Comparison of ENCODE assay signal across 22 cellular contexts in the genomic region with DNA sequence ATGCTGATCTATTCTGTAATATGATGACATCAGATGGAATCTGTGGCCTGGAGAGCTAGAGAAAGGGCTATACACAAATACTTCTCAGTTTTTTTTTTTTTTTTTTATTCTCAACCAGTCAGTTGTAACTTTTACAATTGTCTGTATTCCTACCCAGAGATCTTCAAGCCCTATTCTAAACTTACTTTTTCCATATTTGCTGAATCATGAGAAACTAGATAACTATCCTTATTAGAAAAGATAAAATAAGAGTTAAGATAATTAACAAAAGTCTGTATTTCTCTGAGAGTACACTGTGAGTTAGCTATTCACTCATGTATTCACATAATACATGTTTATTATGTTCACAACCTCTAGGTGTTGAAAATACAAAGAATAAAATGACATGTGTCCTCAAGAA.
"Had no signal": no experiment of that assay in that cellular context is flagged by ENCODE, and none has a peak within 500 bp of the region (broad histone marks: within the 10 kb centered on the region; RNA-seq: fewer than 3 reads in every experiment).

No MANE protein-coding gene starts in this region.

- H2AFZ ChIP-seq: parathyroid adenoma had no signal

- ATAC-seq: activated CD4-positive, CD25-positive, alpha-beta regulatory T cell treated with anti-CD3 and anti-CD28 coated beads, Interleukin-2, amount 50 U/mL, for 24 hours; activated naive CD8-positive, alpha-beta T cell treated with anti-CD3 and anti-CD28 coated beads, Interleukin-2, amount 50 U/mL, for 24 hours; activated T-cell treated with anti-CD3 and anti-CD28 coated beads, Interleukin-2, amount 50 U/mL, for 72 hours; gastrocnemius medialis; left cardiac atrium; right cardiac atrium; stimulated activated naive CD8-positive, alpha-beta T cell treated with anti-CD3 and anti-CD28 coated beads, Interleukin-15, Interleukin-2, amounts not matched to agents 100 U/mL and 50 U/mL, for 24 hours had no signal

- H3K4me3 ChIP-seq: gastrocnemius medialis, upper lobe of left lung had no signal

- H3K36me3 ChIP-seq: gastrocnemius medialis, upper lobe of left lung had no signal

- H3K9ac ChIP-seq: parathyroid adenoma had no signal

- H3K27me3 ChIP-seq: gastrocnemius medialis, upper lobe of left lung had no signal

- H3K79me2 ChIP-seq: parathyroid adenoma had no signal

- H3K27ac ChIP-seq: gastrocnemius medialis, parathyroid adenoma, upper lobe of left lung had no signal

- H3K9me3 ChIP-seq: gastrocnemius medialis, upper lobe of left lung had no signal

- H3K4me1 ChIP-seq: gastrocnemius medialis, parathyroid adenoma, upper lobe of left lung had no signal

- DNase-seq: activated CD4-positive, alpha-beta memory T cell treated with anti-CD3 and anti-CD28 coated beads, Interleukin-2, amount 10 ng/mL, durations not matched to agents 7 days and 5 days; activated CD4-positive, alpha-beta T cell treated with anti-CD3 and anti-CD28 coated beads, Interleukin-2, amount 10 ng/mL, durations not matched to agents 24 days and 14 days; activated effector memory CD4-positive, alpha-beta T cell treated with Interleukin-2 at 50 U/mL for 16 hours; activated naive CD4-positive, alpha-beta T cell treated with anti-CD3 and anti-CD28 coated beads, Interleukin-2, amount 50 U/mL, for 16 hours; activated naive CD8-positive, alpha-beta T cell treated with anti-CD3 and anti-CD28 coated beads, Interleukin-2, amount 50 U/mL, for 24 hours; activated T-cell treated with anti-CD3 and anti-CD28 coated beads, Interleukin-2, amount 50 U/mL, for 72 hours; aorta; caudate nucleus; effector CD8-positive, alpha-beta T cell; gastrocnemius medialis; head of caudate nucleus; hypothalamus; left cardiac atrium; nephron progenitor cell; right cardiac atrium; stimulated activated CD4-positive, alpha-beta T cell treated with anti-CD3 and anti-CD28 coated beads, Interleukin-12 subunit alpha, Interleukin-12 subunit beta, amount 100 ng/mL, for 4 hours; stimulated activated CD4-positive, alpha-beta T cell treated with anti-CD3 and anti-CD28 coated beads, Interleukin-4, amount 100 ng/mL, for 4 hours; stimulated activated naive CD8-positive, alpha-beta T cell treated with anti-CD3 and anti-CD28 coated beads, Interleukin-15, Interleukin-2, amounts not matched to agents 100 U/mL and 50 U/mL, for 24 hours; T-helper 2 cell; upper lobe of left lung had no signal
